ENCODE assay signal across 26 cellular contexts in the genomic region with DNA sequence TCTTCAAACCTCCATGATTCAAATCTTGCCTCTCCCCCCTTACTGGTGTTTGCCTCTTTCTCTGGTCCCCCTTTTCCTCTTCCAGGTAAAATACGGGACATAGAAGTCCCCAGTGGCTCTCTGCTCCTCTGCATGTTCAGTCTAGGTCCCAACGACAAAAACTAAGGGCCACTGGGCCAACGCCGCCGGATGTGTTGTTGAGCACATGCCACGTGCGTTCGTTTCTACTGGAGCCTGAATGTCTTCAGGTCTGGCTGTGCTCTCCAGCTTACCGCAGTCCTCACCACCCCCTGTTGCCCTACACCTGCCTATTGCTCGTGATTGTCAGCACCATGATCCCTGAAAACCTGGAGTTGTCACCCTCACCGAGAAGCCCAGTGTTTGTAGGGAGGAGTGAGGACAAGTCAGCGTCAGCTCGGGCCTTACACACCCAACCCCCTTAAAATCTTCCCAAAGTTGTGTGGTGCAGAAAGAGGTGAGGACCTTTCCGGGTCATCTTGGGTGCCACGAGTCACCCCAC.
"Had no signal": no experiment of that assay in that cellular context is flagged by ENCODE, and none has a peak within 500 bp of the region (broad histone marks: within the 10 kb centered on the region; RNA-seq: fewer than 3 reads in every experiment).

No MANE protein-coding gene starts in this region.

- H3K9me3 ChIP-seq: gastrocnemius medialis, lower lobe of right lung, prostate gland, right atrium auricular region, thoracic aorta, tibial nerve, vagina had no signal

- H3K27ac ChIP-seq: dorsolateral prefrontal cortex, epithelial cell of prostate, gastrocnemius medialis, hepatocyte, lower lobe of right lung, neural progenitor cell, prostate gland, right atrium auricular region, skin epidermis, thoracic aorta, tibial nerve, vagina had no signal

- H3K4me3 ChIP-seq: dorsolateral prefrontal cortex, gastrocnemius medialis, hepatocyte, lower lobe of right lung, neural progenitor cell, prostate gland, right atrium auricular region, skin epidermis, thoracic aorta, tibial nerve, vagina had no signal

- H3K9ac ChIP-seq: neural progenitor cell had no signal

- H3K27me3 ChIP-seq: vagina had no signal

- H3K36me3 ChIP-seq: gastrocnemius medialis, lower lobe of right lung, neural progenitor cell, prostate gland, right atrium auricular region, thoracic aorta, tibial nerve, vagina had no signal

- H2AFZ ChIP-seq: hepatocyte, neural progenitor cell had no signal

- DNase-seq: cerebellar nuclear complex; dorsolateral prefrontal cortex; effector CD4-positive, alpha-beta T cell; endodermal cell; foreskin fibroblast; gastrocnemius medialis; head of caudate nucleus; kidney glomerular epithelial cell; left ventricle myocardium superior; lower lobe of right lung; natural killer cell; stimulated activated CD4-positive, alpha-beta T cell treated with anti-CD3 and anti-CD28 coated beads, Interleukin-15, amount 100 ng/mL, for 24 hours; stimulated activated CD4-positive, alpha-beta T cell treated with anti-CD3 and anti-CD28 coated beads, Interleukin-2, amount 100 ng/mL, for 48 hours; stimulated activated naive B cell treated with anti-CD40 and anti-IgM and Interleukin-4, amounts not matched to agents 10 μg/mL and 1 μg/mL and 100 μg/mL, for 72 hours had no signal

- FAIRE-seq: colon, islet of Langerhans had no signal

- ATAC-seq: esophagus mucosa; gastrocnemius medialis; left ventricle myocardium superior; lower lobe of right lung; natural killer cell; stimulated activated naive B cell treated with anti-CD40 and anti-IgM and Interleukin-4, amounts not matched to agents 10 μg/mL and 1 μg/mL and 100 μg/mL, for 72 hours had no signal

- H3K4me2 ChIP-seq: hepatocyte, neural progenitor cell had no signal
